Comparison of ENCODE assay signal across 19 cellular contexts in genomic region chr2:110720547-110720946, GRCh38. TPM values are rescaled to one million over a fixed set of nuclear protein-coding genes. Genes with fewer than 3 reads are reported as not detected.
DNase-seq lines count a peak whose midpoint lies in the region; ATAC-seq and TF ChIP-seq lines count a peak whose summit lies in the region.
"Had no signal": no experiment of that assay in that cellular context is flagged by ENCODE, and none has a peak within 500 bp of the region (broad histone marks: within the 10 kb centered on the region; RNA-seq: fewer than 3 reads in every experiment).

No MANE protein-coding gene starts in this region.

- no peaks in the 10 kb centered on the region for H3K9me3 Mint-ChIP-seq in activated naive CD4-positive, alpha-beta T cell treated with anti-CD3 and anti-CD28 coated beads, Interleukin-2, amount 10 ng/mL, durations not matched to agents 7 days and 5 days
- no peaks in the 10 kb centered on the region for H3K9me3 Mint-ChIP-seq in HFFc6
- H3K9me3 Mint-ChIP-seq: CD8-positive, alpha-beta T cell; GM23338 had no signal

- H3K36me3 Mint-ChIP-seq in activated naive CD4-positive, alpha-beta T cell treated with anti-CD3 and anti-CD28 coated beads, Interleukin-2, amount 10 ng/mL, durations not matched to agents 7 days and 5 days, result no peaks in the 10 kb centered on the region
- no peaks in the 10 kb centered on the region for H3K36me3 Mint-ChIP-seq in HFFc6 (ENCODE audit: low read depth)
- H3K36me3 Mint-ChIP-seq: CD14-positive monocyte; CD8-positive, alpha-beta T cell had no signal

- no peak overlapping the region for H3K4me3 Mint-ChIP-seq in activated naive CD4-positive, alpha-beta T cell treated with anti-CD3 and anti-CD28 coated beads, Interleukin-2, amount 10 ng/mL, durations not matched to agents 7 days and 5 days
- no peak overlapping the region for H3K4me3 Mint-ChIP-seq in HFFc6
- H3K4me3 Mint-ChIP-seq: CD14-positive monocyte; CD8-positive, alpha-beta T cell; GM23338 had no signal

- CTCF ChIA-PET in activated naive CD4-positive, alpha-beta T cell treated with anti-CD3 and anti-CD28 coated beads, Interleukin-2, amount 10 ng/mL, durations not matched to agents 7 days and 5 days (lab: Charles Lee), result no interaction called here

- H3K4me1 Mint-ChIP-seq in activated naive CD4-positive, alpha-beta T cell treated with anti-CD3 and anti-CD28 coated beads, Interleukin-2, amount 10 ng/mL, durations not matched to agents 7 days and 5 days, result no peaks in the 10 kb centered on the region
- H3K4me1 Mint-ChIP-seq in HFFc6 (ENCODE audit: low read depth), result no peaks in the 10 kb centered on the region

- H3K36me3 ChIP-seq in right lobe of liver, result no peaks in the 10 kb centered on the region

- no peaks in the 10 kb centered on the region for H3K9me3 ChIP-seq in right lobe of liver

- TF ChIP-seq CTCF in right lobe of liver (IDR thresholded peaks at IDR 0.05) (no peak), HFFc6 (IDR thresholded peaks at IDR 0.05) (no peak)

- peak; percentile 42 for ATAC-seq in Right ventricle myocardium inferior
- no peak for ATAC-seq in left cardiac atrium
- peak; percentile 90 to 94 (median 91) for ATAC-seq in right lobe of liver
- ATAC-seq in esophagus mucosa, result no peak
- ATAC-seq: CD8-positive, alpha-beta T cell; GM23338 had no signal

- TF ChIP-seq POLR2A in right lobe of liver (IDR thresholded peaks at IDR 0.05), result no peak

- no peak overlapping the region for H3K27ac ChIP-seq in right lobe of liver
- H3K27ac ChIP-seq: 22Rv1 had no signal

- no peak overlapping the region for H3K4me3 ChIP-seq in right lobe of liver
- H3K4me3 ChIP-seq: GM23338 had no signal

- no peak overlapping the region for H3K27ac Mint-ChIP-seq in activated naive CD4-positive, alpha-beta T cell treated with anti-CD3 and anti-CD28 coated beads, Interleukin-2, amount 10 ng/mL, durations not matched to agents 7 days and 5 days
- no peak overlapping the region for H3K27ac Mint-ChIP-seq in HFFc6
- H3K27ac Mint-ChIP-seq: CD14-positive monocyte; CD8-positive, alpha-beta T cell; GM23338 had no signal

- H3K27me3 Mint-ChIP-seq in activated naive CD4-positive, alpha-beta T cell treated with anti-CD3 and anti-CD28 coated beads, Interleukin-2, amount 10 ng/mL, durations not matched to agents 7 days and 5 days, result peaks cover 67% of the 10 kb centered on the region
- peaks cover 39% of the 10 kb centered on the region for H3K27me3 Mint-ChIP-seq in HFFc6 (ENCODE audit: insufficient read depth)

- intact Hi-C loops in Right ventricle myocardium inferior (cut with DNase I), result no loop called here
- intact Hi-C loops in left cardiac atrium (cut with DNase I), result no loop called here
- intact Hi-C loops in right lobe of liver (cut with DNase I), result no loop called here

- DNase-seq in Right ventricle myocardium inferior (ENCODE audit: missing footprints) (no peak), left cardiac atrium (no peak), G401 (ENCODE audit: low spot score) (peak; percentile 56), cerebellum (ENCODE audit: low spot score) (peak; percentile 57), right lobe of liver (peak; percentile 82 to 93 (median 83)), HFFc6 (no peak)
- DNase-seq in activated naive CD4-positive, alpha-beta T cell treated with anti-CD3 and anti-CD28 coated beads, Interleukin-2, amount 10 ng/mL, durations not matched to agents 7 days and 5 days, result no peak
- DNase-seq: CD8-positive, alpha-beta T cell; COR-L47; DMS153; DMS79 treated with DMSO at 0.1 percent for 48 hours; EL; GDM1; H7 had no signal

- H3K27me3 ChIP-seq in right lobe of liver, result no peaks in the 10 kb centered on the region

- peaks cover 0 to 28% (median 6%) of the 10 kb centered on the region in 4 donors for H3K4me1 ChIP-seq in right lobe of liver

- in situ Hi-C loops in G401 (cut with HindIII; ENCODE audit: low sequenced_read_pairs), result no loop called here

- WGBS in right lobe of liver (ENCODE audit: insufficient coverage, low coverage, low lambda C conversion rate, missing lambda C conversion rate), result 13% methylated on average over 5 of the region's 5 CpGs

RNA-seq across cellular contexts. Expression of gene ACOXL, which starts 11.8 kb away (rescaled TPM):
- total RNA-seq in Right ventricle myocardium inferior, result not detected
- total RNA-seq in left cardiac atrium, result under 1 TPM in 1 of 2 donors, not detected in 1; 0.12 TPM
- total RNA-seq in G401 (2014; rRNA removed; shearing (Covaris generic)), result not detected in 2 replicates
- total RNA-seq in cerebellum, result 0.18 TPM
- not detected for total RNA-seq in right lobe of liver
- total RNA-seq in HFFc6 (2021; fragmentation: NEBNext Ultra II Directional; extraction: Animal tissue kit (Norgen Biotek cat#: 25700)), result not detected
- not detected for total RNA-seq in esophagus mucosa
- total RNA-seq: A673; CD8-positive, alpha-beta T cell had no signal

RNA-seq across cellular contexts. Expression of gene BUB1, which starts 42.7 kb away (rescaled TPM):
- total RNA-seq in Right ventricle myocardium inferior (0.87 TPM), left cardiac atrium (1 to 10 TPM in 1 of 2 donors, under 1 TPM in 1; 0.76 to 1.6 TPM), cerebellum (20.8 TPM), right lobe of liver (1 to 10 TPM in 3 of 6 experiments, under 1 TPM in 3; 0.33 to 3.3 (median 1.4) TPM), esophagus mucosa (15.9 TPM)
- total RNA-seq in G401 (2014; rRNA removed; shearing (Covaris generic)), result 82.8 and 147 TPM in 2 replicates
- 10 to 100 TPM; 16.6 to 52.3 (median 47.6) TPM for total RNA-seq in HFFc6 (2021; fragmentation: NEBNext Ultra II Directional; extraction: Animal tissue kit (Norgen Biotek cat#: 25700))

Comparison
In these comparisons a context has a peak if more than half of its experiments do, and no peak if none do; other contexts are left out.
1. ATAC-seq: peak in Right ventricle myocardium inferior (single experiment) and right lobe of liver (4 of 4); none in left cardiac atrium (0 of 2) and esophagus mucosa (single experiment).
2. DNase-seq: peak in G401 (single experiment), cerebellum (single experiment) and right lobe of liver (3 of 3); none in Right ventricle myocardium inferior (single experiment), left cardiac atrium (single experiment), activated naive CD4-positive, alpha-beta T cell treated with anti-CD3 and anti-CD28 coated beads, Interleukin-2, amount 10 ng/mL, durations not matched to agents 7 days and 5 days (single experiment) and HFFc6 (single experiment).